ENCODE assay signal across 28 cellular contexts in genomic region chr14:26017270-26017669, GRCh38.
"Had no signal": no experiment of that assay in that cellular context is flagged by ENCODE, and none has a peak within 500 bp of the region (broad histone marks: within the 10 kb centered on the region; RNA-seq: fewer than 3 reads in every experiment).

No MANE protein-coding gene starts in this region.

- DNase-seq: dermis blood vessel endothelial cell; effector memory CD4-positive, alpha-beta T cell; foreskin keratinocyte; heart left ventricle; immature natural killer cell; islet precursor cell; kidney glomerular epithelial cell; left colon; left ventricle myocardium superior; lower lobe of right lung; natural killer cell; pancreas; stimulated activated CD4-positive, alpha-beta T cell treated with anti-CD3 and anti-CD28 coated beads, Interleukin-12 subunit alpha, Interleukin-12 subunit beta, amount 100 ng/mL, for 4 hours; stimulated activated CD4-positive, alpha-beta T cell treated with anti-CD3 and anti-CD28 coated beads, Interleukin-1b, Interleukin-23, amount 100 ng/mL, for 48 hours; stimulated activated CD4-positive, alpha-beta T cell treated with anti-CD3 and anti-CD28 coated beads, Interleukin-4, amount 100 ng/mL, for 1 hour; stimulated activated CD8-positive, alpha-beta memory T cell treated with anti-CD3 and anti-CD28 coated beads, Interleukin-4, amount 100 ng/mL, for 48 hours; stimulated activated naive CD4-positive, alpha-beta T cell treated with Interleukin-2 at 50 U/mL for 16 hours; stomach; thyroid gland; trophoblast cell had no signal

- H3K36me3 Mint-ChIP-seq: immature natural killer cell, natural killer cell had no signal

- H3K4me3 ChIP-seq: coronary artery, esophagus muscularis mucosa, gastroesophageal sphincter, heart left ventricle, hepatocyte, lower lobe of right lung, pancreas, smooth muscle cell, stomach, thyroid gland, vagina had no signal

- ATAC-seq: foreskin keratinocyte, gastroesophageal sphincter, heart left ventricle, left colon, left ventricle myocardium superior, lower lobe of right lung, natural killer cell, pancreas, sciatic nerve had no signal

- H3K4me1 Mint-ChIP-seq: immature natural killer cell, natural killer cell had no signal

- H3K9me3 ChIP-seq: esophagus muscularis mucosa, gastroesophageal sphincter, lower lobe of right lung, neutrophil, pancreas, stomach, thyroid gland, vagina had no signal

- H3K4me3 Mint-ChIP-seq: immature natural killer cell, natural killer cell had no signal

- H3K27ac ChIP-seq: coronary artery, esophagus muscularis mucosa, foreskin keratinocyte, gastroesophageal sphincter, heart left ventricle, hepatocyte, lower lobe of right lung, neutrophil, pancreas, stomach, thyroid gland, vagina had no signal

- H3K27ac Mint-ChIP-seq: immature natural killer cell, natural killer cell had no signal

- H3K27me3 ChIP-seq: esophagus muscularis mucosa, foreskin keratinocyte, gastroesophageal sphincter, heart left ventricle, hepatocyte, neutrophil, pancreas, stomach, thyroid gland, vagina had no signal

- H3K4me1 ChIP-seq: esophagus muscularis mucosa, foreskin keratinocyte, gastroesophageal sphincter, heart left ventricle, lower lobe of right lung, pancreas, stomach, thyroid gland, vagina had no signal
